Comparison of ENCODE assay signal across 8 cellular contexts in genomic region chr11:127345819-127346459, GRCh38.
DNase-seq lines count a peak whose midpoint lies in the region; ATAC-seq and TF ChIP-seq lines count a peak whose summit lies in the region.

No MANE protein-coding gene starts in this region.

- ATAC-seq in HG03342 (IDR thresholded peaks at IDR 0.05; ENCODE audit: unreplicated experiment) (no peak), HG03439 (IDR thresholded peaks at IDR 0.05; ENCODE audit: unreplicated experiment) (no peak)

- no peaks in the 10 kb centered on the region for H3K36me3 ChIP-seq in adipocyte (ENCODE audit: control insufficient read depth, insufficient read depth, low read length, severe bottlenecking)

- H3K4me3 ChIP-seq in GM12875 (ENCODE audit: low read depth, low read length), result no peak overlapping the region
- H3K4me3 ChIP-seq in adipocyte (ENCODE audit: low read length), result no peak overlapping the region

- no peaks in the 10 kb centered on the region for H3K4me1 ChIP-seq in adipocyte (ENCODE audit: control insufficient read depth, insufficient read depth, low read length)

- peaks cover 3% of the 10 kb centered on the region for H3K9me3 ChIP-seq in adipocyte (ENCODE audit: control insufficient read depth, low read length)

- H3K9ac ChIP-seq in adipocyte (ENCODE audit: low read length), result no peak overlapping the region

- no peaks in the 10 kb centered on the region for H3K27me3 ChIP-seq in adipocyte (replicated peaks; ENCODE audit: control insufficient read depth, insufficient read depth, low read length)

- DNase-seq in AG09319 (ENCODE audit: extremely low read depth, low read depth), result no peak
- peak; percentile 3 for DNase-seq in NCI-H2107 (lab: John Stamatoyannopoulos, UW)
- peak; percentile 73 for DNase-seq in adipocyte (ENCODE audit: low read depth)
- DNase-seq in hippocampal formation (lab: John Stamatoyannopoulos, UW), result peak; percentile 15 to 47
- peak; percentile 3 to 6 for DNase-seq in stimulated activated CD4-positive, alpha-beta T cell treated with anti-CD3 and anti-CD28 coated beads, Interleukin-2, amount 100 ng/mL, for 48 hours

- TF ChIP-seq CTCF in AG09319 (IDR thresholded peaks at IDR 0.05; ENCODE audit: low read depth, low read length) (peak; percentile 76), GM12875 (IDR thresholded peaks at IDR 0.05; ENCODE audit: borderline replicate concordance, insufficient read depth, low read depth, low read length) (peak; percentile 63)
